8 cellular contexts compared by ENCODE assay signal in the genomic region with DNA sequence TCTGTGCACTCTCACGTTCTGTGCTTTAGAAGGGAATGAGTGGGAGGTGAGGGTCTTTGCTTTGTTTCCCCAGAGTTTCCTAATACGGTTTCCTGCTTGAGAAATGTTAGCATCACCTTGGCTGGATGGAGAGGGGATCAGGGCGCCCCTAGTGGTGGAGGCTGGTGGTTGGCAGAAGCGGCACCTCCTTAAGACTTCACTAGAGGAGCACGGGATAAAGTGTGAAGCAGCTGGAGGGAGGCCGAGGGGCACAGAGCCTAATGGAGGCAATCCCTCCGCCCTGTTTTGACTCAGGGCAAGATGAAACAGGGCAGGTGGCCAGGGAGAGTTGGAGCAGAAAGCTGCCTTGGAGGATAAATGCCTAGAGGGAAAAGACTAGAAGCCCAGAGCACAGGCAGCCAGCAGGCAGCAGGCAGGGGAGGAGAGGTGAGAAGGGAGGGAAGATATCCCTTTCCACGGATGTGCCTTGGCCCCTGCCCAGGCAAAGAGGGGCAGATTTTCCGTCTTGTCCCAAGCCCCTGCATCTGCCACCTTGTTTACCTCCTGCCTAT. TPM values are rescaled to one million over a fixed set of nuclear protein-coding genes. Genes with fewer than 3 reads are reported as not detected.
DNase-seq lines count a peak whose midpoint lies in the region; ATAC-seq, FAIRE-seq and TF ChIP-seq lines count a peak whose summit lies in the region.

No MANE protein-coding gene starts in this region.

- H3K4me1 ChIP-seq in BE2C: no peaks in the 10 kb centered on the region

- peak; percentile 65 for DNase-seq in BE2C
- DNase-seq in H4 (ENCODE audit: low spot score): peak; percentile 50
- DNase-seq in RCC 7860 (ENCODE audit: low spot score): peak; percentile 28
- DNase-seq in activated T-helper 9 cell treated with anti-CD3 and anti-CD28 coated beads, Interleukin-2, amount 50 U/mL, for 16 hours (ENCODE audit: low read depth): peak; percentile 55
- DNase-seq in germinal center (ENCODE audit: low spot score): peak; percentile 73
- DNase-seq in renal cortical epithelial cell (ENCODE audit: low read depth): peak; percentile 37

- no peak for ATAC-seq in GM18909 (IDR thresholded peaks at IDR 0.05; ENCODE audit: poor library complexity, unreplicated experiment)
- no peak for ATAC-seq in GM21360 (IDR thresholded peaks at IDR 0.05; ENCODE audit: unreplicated experiment)

- no peak for FAIRE-seq in RCC 7860 (lab: Jason Lieb, UNC)

- no peak overlapping the region for H3K4me3 ChIP-seq in BE2C (ENCODE audit: low read depth, low read length)

- H3K27me3 ChIP-seq in BE2C: no peaks in the 10 kb centered on the region

- TF ChIP-seq CTCF in BE2C (IDR thresholded peaks at IDR 0.05; ENCODE audit: low read depth, low read length): peak; percentile 80

- H3K9me3 ChIP-seq in BE2C: no peaks in the 10 kb centered on the region

- H3K36me3 ChIP-seq in BE2C: no peaks in the 10 kb centered on the region

RNA-seq across cellular contexts. Expression of a gene that starts 56.0 kb away (rescaled TPM):
- 7.1 TPM for polyA plus RNA-seq in BE2C (2012; ENCODE audit: insufficient read depth, insufficient read length, low read depth)
- 9.2 and 9.3 TPM in 2 replicates for total RNA-seq in H4 (2014; rRNA removed; shearing (Covaris generic))
- 4.7 and 19.6 TPM in 2 replicates for total RNA-seq in renal cortical epithelial cell
